Comparison of ENCODE assay signal across 8 cellular contexts in genomic region chr3:194672876-194673275, GRCh38. TPM values are rescaled to one million over a fixed set of nuclear protein-coding genes. Genes with fewer than 3 reads are reported as not detected.
DNase-seq lines count a peak whose midpoint lies in the region; ATAC-seq, FAIRE-seq and TF ChIP-seq lines count a peak whose summit lies in the region.

No MANE protein-coding gene starts in this region.

- H3K4me1 ChIP-seq in mesodermal cell (ENCODE audit: control insufficient read depth, insufficient read depth, low read length, poor library complexity, severe bottlenecking) = no peaks in the 10 kb centered on the region

- 61% methylated on average over 4 of the region's 5 CpGs; no CpG with 5 or more reads in 1 of the 2 experiments for WGBS in mesodermal cell (ENCODE audit: insufficient coverage in 2 of 2), 2 experiments

- TF ChIP-seq CTCF in C4-2B (conservative IDR thresholded peaks at IDR 0.05) = no peak
- TF ChIP-seq CTCF in bronchial epithelial cell (IDR thresholded peaks at IDR 0.05; ENCODE audit: insufficient read depth, low read length, severe bottlenecking) = no peak
- no peak for TF ChIP-seq CTCF in GM20000 (IDR thresholded peaks at IDR 0.05; ENCODE audit: extremely low read depth, missing control alignments)

- peak overlapping the region; percentile 95 for H3K4me3 ChIP-seq in bronchial epithelial cell (ENCODE audit: low read depth, low read length)
- peak overlapping the region; percentile 99 for H3K4me3 ChIP-seq in mesodermal cell (ENCODE audit: extremely low read depth, insufficient read depth, low read length, poor library complexity, severe bottlenecking)

- peak; percentile 19 for DNase-seq in MV-4-11 (lab: John Stamatoyannopoulos, UW)
- no peak for DNase-seq in bronchial epithelial cell (ENCODE audit: low read depth)
- DNase-seq in stimulated activated CD4-positive, alpha-beta T cell treated with anti-CD3 and anti-CD28 coated beads, Interleukin-15, amount 100 ng/mL, for 24 hours = no peak
- DNase-seq in COLO668 (lab: John Stamatoyannopoulos, UW; ENCODE audit: unreplicated experiment) = no peak
- no peak for DNase-seq in GM20000 (ENCODE audit: low spot score)

- ATAC-seq in GM21515 (IDR thresholded peaks at IDR 0.05; ENCODE audit: unreplicated experiment) = no peak

- H3K27ac ChIP-seq in C4-2B (peak overlapping the region; percentile 76), mesodermal cell (ENCODE audit: low read depth, low read length, severe bottlenecking) (no peak overlapping the region)

- H3K27me3 ChIP-seq in bronchial epithelial cell (ENCODE audit: control insufficient read depth, insufficient read depth, low read length) = no peaks in the 10 kb centered on the region

- H3K9me3 ChIP-seq in mesodermal cell (ENCODE audit: control insufficient read depth, low read length) = no peaks in the 10 kb centered on the region

- peaks cover 4% of the 10 kb centered on the region for H3K36me3 ChIP-seq in bronchial epithelial cell (ENCODE audit: control insufficient read depth, insufficient read depth, low read length)
- H3K36me3 ChIP-seq in mesodermal cell (ENCODE audit: control insufficient read depth, insufficient read depth, low read length) = peaks cover 10% of the 10 kb centered on the region

- FAIRE-seq in bronchial epithelial cell (lab: Jason Lieb, UNC) = no peak

RNA-seq across cellular contexts. Expression of gene LSG1, which starts 0.9 kb away (rescaled TPM):
- total RNA-seq in bronchial epithelial cell = 36.2 and 50.3 TPM in 2 replicates
- polyA plus RNA-seq in mesodermal cell (2013, experiment 1 of 2) = 18.1 TPM
- polyA plus RNA-seq in mesodermal cell (2013, experiment 2 of 2) = 19.1 TPM

RNA-seq across cellular contexts. Expression of gene FAM43A, which starts 12.8 kb away (rescaled TPM):
- total RNA-seq in bronchial epithelial cell = 2.9 and 3.7 TPM in 2 replicates
- polyA plus RNA-seq in mesodermal cell (2013, experiment 1 of 2) = 25.7 TPM
- 21.7 TPM for polyA plus RNA-seq in mesodermal cell (2013, experiment 2 of 2)

RNA-seq across cellular contexts. Expression of gene TMEM44, which starts 39.7 kb away (rescaled TPM):
- 8.4 and 9.0 TPM in 2 replicates for total RNA-seq in bronchial epithelial cell
- polyA plus RNA-seq in mesodermal cell (2013, experiment 1 of 2) = 16.7 TPM
- polyA plus RNA-seq in mesodermal cell (2013, experiment 2 of 2) = 12.4 TPM
